Comparison of ENCODE assay signal across 9 cellular contexts in the genomic region with DNA sequence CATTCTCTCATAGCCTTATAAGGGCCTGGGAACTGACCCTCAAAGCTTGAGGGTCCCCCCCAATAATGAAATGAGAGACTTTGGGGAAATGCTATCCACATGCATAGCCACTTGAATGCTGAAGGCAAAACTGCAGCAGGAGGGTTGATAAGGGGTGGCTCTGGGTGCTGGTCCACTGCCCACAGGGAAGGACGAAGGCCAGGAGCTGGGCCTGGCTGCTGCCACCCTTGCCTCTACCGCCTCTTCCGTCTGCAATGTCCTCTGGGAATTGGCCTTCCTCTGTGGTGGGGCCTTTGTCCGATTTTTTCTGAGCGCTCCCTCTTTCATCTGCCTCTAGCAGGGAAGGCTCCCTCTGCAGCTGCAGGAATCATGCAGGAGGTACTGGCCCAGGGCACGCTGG. TPM values are rescaled to one million over a fixed set of nuclear protein-coding genes. Genes with fewer than 3 reads are reported as not detected.
"Had no signal": no experiment of that assay in that cellular context is flagged by ENCODE, and none has a peak within 500 bp of the region (broad histone marks: within the 10 kb centered on the region; RNA-seq: fewer than 3 reads in every experiment).

No MANE protein-coding gene starts in this region.

- ATAC-seq: HCT116 had no signal

- H3K27ac ChIP-seq: GM23248 had no signal

- H3K36me3 ChIP-seq: HAP-1 had no signal

- H3K4me1 ChIP-seq: HAP-1 had no signal

- H3K4me3 ChIP-seq: GM23248, HAP-1, K562 had no signal

- DNase-seq: GM23248, GOT3, H7, HFFc6, IMR-90 had no signal

- H2AFZ ChIP-seq: GM23248 had no signal

- H3K9me3 ChIP-seq: HAP-1 had no signal

RNA-seq across cellular contexts. Expression of a gene that starts 41.0 kb away (rescaled TPM):
- total RNA-seq: GM23248, HFFc6, HT-29 had no signal
- polyA plus RNA-seq: GM23248 had no signal
